In the genomic region with DNA sequence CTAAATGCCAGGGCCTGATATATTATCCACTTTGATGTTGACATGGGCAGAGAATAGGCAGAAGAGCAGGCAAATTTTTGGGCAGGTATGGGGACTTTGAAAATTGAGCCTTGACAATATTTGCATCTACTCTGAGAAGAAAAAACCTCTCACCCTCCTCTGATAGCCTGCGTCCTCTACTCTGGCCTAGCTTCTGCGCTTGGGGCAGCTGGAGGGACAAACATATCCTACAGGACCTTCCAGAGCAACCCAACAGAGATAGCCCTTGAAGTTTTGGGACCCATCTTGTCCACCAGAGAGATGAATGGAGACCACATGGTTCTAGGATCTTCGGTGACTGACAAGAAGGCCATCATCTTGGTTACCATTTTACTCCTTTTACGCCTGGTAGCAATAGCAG, we compare ENCODE assay signal across 38 cellular contexts. TPM values are rescaled to one million over a fixed set of nuclear protein-coding genes. Genes with fewer than 3 reads are reported as not detected.
"Had no signal": no experiment of that assay in that cellular context is flagged by ENCODE, and none has a peak within 500 bp of the region (broad histone marks: within the 10 kb centered on the region; RNA-seq: fewer than 3 reads in every experiment).

Gene TAS2R60, plus strand, starts transcription at position 301 of the 400 bp plus-strand sequence. Its CDS starts 0 bp downstream, at position 301.

- H3K4me3 ChIP-seq: MG63 had no signal

- H3K9me3 ChIP-seq: MG63 had no signal

- H3K27me3 ChIP-seq: MG63 had no signal

- H3K36me3 ChIP-seq: MG63 had no signal

- DNase-seq: Karpas-422, Kasumi-1, MG63, MM.1S, MV-4-11, NCI-H1048, NCI-H1092, NCI-H1092 treated with DMSO at 0.1 percent for 48 hours, NCI-H1105, NCI-H1105 treated with DMSO at 0.1 percent for 48 hours, NCI-H1417, NCI-H1417 treated with DMSO at 0.1 percent for 48 hours, NCI-H1436, NCI-H1436 treated with DMSO at 0.1 percent for 48 hours, NCI-H146, NCI-H1694, NCI-H1694 treated with DMSO at 0.1 percent for 48 hours, NCI-H187, NCI-H187 treated with DMSO at 0.1 percent for 48 hours, NCI-H1930, NCI-H2029, NCI-H2029 treated with DMSO at 0.1 percent for 48 hours, NCI-H2081, NCI-H2081 treated with DMSO at 0.1 percent for 48 hours, NCI-H2107, NCI-H2171, NCI-H2171 treated with DMSO at 0.1 percent for 48 hours, NCI-H2227 treated with DMSO at 0.1 percent for 48 hours, NCI-H226, NCI-H345, NCI-H446, NCI-H446 treated with DMSO at 0.1 percent for 48 hours, NCI-H510A, NCI-H510A treated with DMSO at 0.1 percent for 48 hours had no signal

RNA-seq across cellular contexts. Expression of gene TAS2R60, which starts in this region (rescaled TPM):
- total RNA-seq: LHCN-M2, M059J, MCF 10A, NCI-H460 had no signal
